8 cellular contexts compared by ENCODE assay signal in genomic region chr10:86366902-86367338, GRCh38. TPM values are rescaled to one million over a fixed set of nuclear protein-coding genes. Genes with fewer than 3 reads are reported as not detected.
DNase-seq lines count a peak whose midpoint lies in the region; ATAC-seq and TF ChIP-seq lines count a peak whose summit lies in the region.

No MANE protein-coding gene starts in this region.

- ATAC-seq in GM19438 (IDR thresholded peaks at IDR 0.05; ENCODE audit: low read depth, unreplicated experiment) (peak; percentile 40), left ventricle myocardium superior (peak; percentile 58), HG03280 (IDR thresholded peaks at IDR 0.05; ENCODE audit: unreplicated experiment) (no peak)

- intact Hi-C loops in OCI-LY7 (cut with micrococcal nuclease; ENCODE audit: unreplicated experiment) = loop anchor here (2.0 kb wide), 2 partner anchors 26 to 218 kb away; no protein-coding TSS in a partner anchor
- intact Hi-C loops in left ventricle myocardium superior (cut with micrococcal nuclease) = no loop called here

- POLR2A ChIA-PET in OCI-LY7 (lab: Charles Lee) = interaction anchor here (0.8 kb wide), 1 partner anchor 15 kb away, joined by 4 read pairs; no protein-coding TSS in a partner anchor

- no peaks in the 10 kb centered on the region for H3K9me3 ChIP-seq in OCI-LY7 (ENCODE audit: low read length)

- CTCF ChIA-PET in OCI-LY7 (lab: Charles Lee; ENCODE audit: unreplicated experiment) = interaction anchor here (0.6 kb wide), 1 partner anchor 582 kb away, joined by 5 read pairs; no protein-coding TSS in a partner anchor

- peak overlapping the region; percentile 71 for H3K4me2 ChIP-seq in OCI-LY7 (ENCODE audit: low read length)

- no TSS peak for BruUV-seq in OCI-LY7 (replicated peaks; lab: Mats Ljungman, UMichigan)

- no peaks in the 10 kb centered on the region for H4K20me1 ChIP-seq in OCI-LY7 (ENCODE audit: insufficient read depth, low read length)

- DNase-seq in OCI-LY7 (ENCODE audit: low spot score) (no peak), left ventricle myocardium superior (no peak), Kasumi-1 (lab: John Stamatoyannopoulos, UW) (no peak), NOMO-1 treated with DMSO at 0.1 percent for 48 hours (lab: John Stamatoyannopoulos, UW; ENCODE audit: unreplicated experiment) (no peak), NCI-H1694 (lab: John Stamatoyannopoulos, UW) (no peak)

- peaks cover 3% of the 10 kb centered on the region for H3K4me1 ChIP-seq in OCI-LY7 (ENCODE audit: insufficient read depth, low read length, poor library complexity, severe bottlenecking)

- no peaks in the 10 kb centered on the region for H3K9me2 ChIP-seq in OCI-LY7 (ENCODE audit: insufficient read depth, low read length)

- H3K27ac ChIP-seq in OCI-LY7 (ENCODE audit: low read depth, low read length, poor library complexity, severe bottlenecking) (no peak overlapping the region), skin epidermis (peak overlapping the region in 1 of 21 experiments; percentile 2)

- no peak for TF ChIP-seq CTCF in OCI-LY7 (conservative IDR thresholded peaks at IDR 0.05; ENCODE audit: low read length)

- no peak overlapping the region for H2AFZ ChIP-seq in OCI-LY7 (ENCODE audit: low read length)

- no peaks in the 10 kb centered on the region for H3K36me3 ChIP-seq in OCI-LY7 (ENCODE audit: insufficient read depth, low read length)

- no peaks in the 10 kb centered on the region for H3K79me2 ChIP-seq in OCI-LY7 (ENCODE audit: insufficient read depth, low read depth, low read length)

- H3K4me3 ChIP-seq in OCI-LY7 (ENCODE audit: low read depth, low read length, poor library complexity, severe bottlenecking) (peak overlapping the region; percentile 53), skin epidermis (peak overlapping the region; percentile 20 to 54 (median 40))

RNA-seq across cellular contexts. Expression of gene GRID1, which starts 0.3 kb away (rescaled TPM):
- total RNA-seq in OCI-LY7 (2014; rRNA removed; shearing (Covaris generic)) = 0.75 and 1.6 TPM in 2 replicates
- total RNA-seq in OCI-LY7 (2022) (3.1 and 3.7 TPM in 2 replicates), left ventricle myocardium superior (2.4 TPM)
